In genomic region chr5:112329429-112330090, GRCh38 we compare ENCODE assay signal across 8 cellular contexts.
A peak's percentile ranks its signal among the peaks of the same experiment; 100 is the strongest.
DNase-seq lines count a peak whose midpoint lies in the region; ATAC-seq, FAIRE-seq and TF ChIP-seq lines count a peak whose summit lies in the region.

No MANE protein-coding gene starts in this region.

- CTCF ChIA-PET in GM12878 (lab: Yijun Ruan, JAX) = no interaction called here
- CTCF ChIA-PET in mammary epithelial cell (lab: Charles Lee; ENCODE audit: low non-redundant PET) = no interaction called here

- TF ChIP-seq POLR2A in GM12878 (IDR thresholded peaks at IDR 0.05; ENCODE audit: low read depth, low read length) = no peak

- H3K4me1 ChIP-seq in GM12878 (ENCODE audit: control insufficient read depth, insufficient read depth, low read length) (peaks cover 10% of the 10 kb centered on the region), mammary epithelial cell (ENCODE audit: insufficient read depth, low read length) (no peaks in the 10 kb centered on the region)

- POLR2A ChIA-PET in GM12878 (lab: Charles Lee) = no interaction called here

- TF ChIP-seq CTCF in GM10266 (IDR thresholded peaks at IDR 0.05; ENCODE audit: control insufficient read depth, insufficient read depth, low read depth, missing control alignments) (no peak), GM12878 (IDR thresholded peaks at IDR 0.05 in 2 of 3, conservative IDR thresholded peaks at IDR 0.05 in 1 of 3; ENCODE audit: control insufficient read depth in 2 of 3, extremely low read depth in 1 of 3, insufficient read depth in 1 of 3, low read depth in 3 of 3, low read length in 3 of 3) (no peak), mammary epithelial cell (conservative IDR thresholded peaks at IDR 0.05 in 1 of 2, IDR thresholded peaks at IDR 0.05 in 1 of 2; ENCODE audit: extremely low read depth in 1 of 2, insufficient read depth in 1 of 2, low read depth in 1 of 2, low read length in 2 of 2) (no peak)

- RAD21 ChIA-PET in GM12878 (lab: Charles Lee; ENCODE audit: unreplicated experiment) = no interaction called here

- no peak overlapping the region for H3K27ac ChIP-seq in GM12878 (ENCODE audit: control insufficient read depth, insufficient read depth)
- H3K27ac ChIP-seq in mammary epithelial cell (ENCODE audit: insufficient read depth, low read depth, low read length) = no peak overlapping the region

- no peak for TF ChIP-seq EP300 in GM12878 (IDR thresholded peaks at IDR 0.05; ENCODE audit: borderline replicate concordance in 1 of 2, control insufficient read depth in 1 of 2, low read depth in 2 of 2, low read length in 2 of 2)

- intact Hi-C loops in GM12878 (cut with micrococcal nuclease; ENCODE audit: unreplicated experiment) (no loop called here), mammary epithelial cell (cut with micrococcal nuclease) (no loop called here)

- H2AFZ ChIP-seq in GM12878 (ENCODE audit: control insufficient read depth, low read depth, low read length) (peak overlapping the region; percentile 55), mammary epithelial cell (ENCODE audit: low read depth, low read length) (no peak overlapping the region)

- H3K4me3 ChIP-seq in GM12878 = no peak overlapping the region
- no peak overlapping the region for H3K4me3 ChIP-seq in mammary epithelial cell (replicated peaks in 1 of 3; ENCODE audit: insufficient read depth in 1 of 3, low read depth in 2 of 3, low read length in 3 of 3)

- DNase-seq in GM10266 (ENCODE audit: extremely low spot score) (peak; percentile 17), GM12878 (ENCODE audit: low read depth, low spot score) (peak; percentile 38), left lobe of liver (ENCODE audit: low spot score) (no peak), ACHN (no peak), mammary epithelial cell (no peak), cortex of kidney (lab: John Stamatoyannopoulos, UW) (no peak)

- H3K9ac ChIP-seq in GM12878 (ENCODE audit: control insufficient read depth, insufficient read depth, low read length) (no peak overlapping the region), mammary epithelial cell (ENCODE audit: insufficient read depth, low read length) (no peak overlapping the region)

- H3K4me2 ChIP-seq in GM12878 (ENCODE audit: control insufficient read depth, insufficient read depth) (peak overlapping the region; percentile 65), mammary epithelial cell (ENCODE audit: insufficient read depth, low read depth, low read length) (no peak overlapping the region)

- BruUV-seq in GM12878 (replicated peaks; lab: Mats Ljungman, UMichigan) = no TSS peak
- BruUV-seq in mammary epithelial cell (replicated peaks; lab: Mats Ljungman, UMichigan) = no TSS peak

- WGBS in GM12878 (ENCODE audit: insufficient coverage, insufficient replicate concordance, low lambda C conversion rate, missing lambda C conversion rate) = under 1% methylated on average over 5 of the region's 5 CpGs
- 44% methylated on average over 5 of the region's 5 CpGs for WGBS in mammary epithelial cell (ENCODE audit: low coverage, missing lambda C conversion rate)

- H3K79me2 ChIP-seq in GM12878 (ENCODE audit: control insufficient read depth, insufficient read depth, low read length) = no peaks in the 10 kb centered on the region
- no peaks in the 10 kb centered on the region for H3K79me2 ChIP-seq in mammary epithelial cell (ENCODE audit: insufficient read depth, low read length)

- FAIRE-seq in GM12878 (lab: Jason Lieb, UNC) = peak; percentile 49

- no peak for TF ChIP-seq RAD21 in GM12878 (IDR thresholded peaks at IDR 0.05; ENCODE audit: insufficient read depth, low read depth, low read length)

- ATAC-seq in GM19467 (IDR thresholded peaks at IDR 0.05; ENCODE audit: unreplicated experiment) = peak; percentile 91
- peak; percentile 91 for ATAC-seq in HG03139 (IDR thresholded peaks at IDR 0.05; ENCODE audit: unreplicated experiment)
- peak; percentile 94 for ATAC-seq in GM12878
- no peak for ATAC-seq in left lobe of liver

- in situ Hi-C loops in GM12878 (cut with MboI) = no loop called here
- in situ Hi-C loops in ACHN (cut with HindIII; ENCODE audit: low pct_ligation_motif_present, low pct_unique_long_range_greater_than_20kb, low sequenced_read_pairs) = no loop called here
- in situ Hi-C loops in mammary epithelial cell (cut with MboI; ENCODE audit: low sequenced_read_pairs in 2 of 2) = no loop called here

- no peaks in the 10 kb centered on the region for H3K9me3 ChIP-seq in GM12878 (replicated peaks; ENCODE audit: control insufficient read depth, insufficient read depth, low read length)
- H3K9me3 ChIP-seq in mammary epithelial cell (replicated peaks; ENCODE audit: insufficient read depth, low read length) = no peaks in the 10 kb centered on the region

- dilution Hi-C loops in mammary epithelial cell (cut with HindIII; ENCODE audit: low sequenced_read_pairs) = no loop called here

- no peaks in the 10 kb centered on the region for H3K36me3 ChIP-seq in GM12878 (ENCODE audit: control insufficient read depth in 2 of 2, insufficient read depth in 2 of 2, low read length in 1 of 2)
- no peaks in the 10 kb centered on the region for H3K36me3 ChIP-seq in mammary epithelial cell (ENCODE audit: insufficient read depth, low read length)

- SMC1A ChIA-PET in GM12878 (lab: Charles Lee; ENCODE audit: uncharacterized antibody, unreplicated experiment) = interaction anchor here (1.4 kb wide), 1 partner anchor 21 kb away, joined by 4 read pairs; no protein-coding TSS in a partner anchor

- H4K20me1 ChIP-seq in GM12878 (ENCODE audit: control insufficient read depth, insufficient read depth) (no peaks in the 10 kb centered on the region), mammary epithelial cell (ENCODE audit: insufficient read depth, low read length) (no peaks in the 10 kb centered on the region)

- H3K27me3 ChIP-seq in GM12878 (replicated peaks in 1 of 2; ENCODE audit: control insufficient read depth in 2 of 2, insufficient read depth in 2 of 2, low read length in 1 of 2) (no peaks in the 10 kb centered on the region), mammary epithelial cell (ENCODE audit: insufficient read depth, low read length) (peaks cover 6% of the 10 kb centered on the region)

TF ChIP-seq in GM12878, 131 proteins besides CTCF, POLR2A, EP300 and RAD21 (continues in another document):
- TF ChIP-seq ZNF592 (IDR thresholded peaks at IDR 0.05) = no peak
- TF ChIP-seq POU2F2 (IDR thresholded peaks at IDR 0.05; ENCODE audit: borderline replicate concordance, low read depth, low read length) = 0 out of 3 replicates have a peak, but pooled peaks have one; percentile 46
- no peak for TF ChIP-seq NR2C1 (IDR thresholded peaks at IDR 0.05)
- TF ChIP-seq JUNB (IDR thresholded peaks at IDR 0.05) = no peak
- no peak for TF ChIP-seq IRF5 (IDR thresholded peaks at IDR 0.05; ENCODE audit: borderline replicate concordance)
- peak; percentile 45 for TF ChIP-seq RUNX3 (IDR thresholded peaks at IDR 0.05; ENCODE audit: low read length)
- TF ChIP-seq ELK1 (IDR thresholded peaks at IDR 0.05; ENCODE audit: low read depth, low read length) = peak; percentile 64; the same call in 1 of the 2 replicates
- TF ChIP-seq KDM1A (IDR thresholded peaks at IDR 0.05; ENCODE audit: borderline replicate concordance) = no peak
- TF ChIP-seq SRF (IDR thresholded peaks at IDR 0.05; ENCODE audit: low read depth in 2 of 2, low read length in 2 of 2) = peak; percentile 40 to 82; a peak in 3 of 4 replicates
- TF ChIP-seq IKZF2 (IDR thresholded peaks at IDR 0.05) = no peak

Comparison
In these comparisons a context has a peak if more than half of its experiments do, and no peak if none do; other contexts are left out.
1. DNase-seq: peak in GM10266 (single experiment) and GM12878 (single experiment); none in left lobe of liver (single experiment), ACHN (single experiment), mammary epithelial cell (single experiment) and cortex of kidney (single experiment).